In genomic region chr3:124701687-124702086, GRCh38 we compare ENCODE assay signal across 14 cellular contexts. TPM values are rescaled to one million over a fixed set of nuclear protein-coding genes. Genes with fewer than 3 reads are reported as not detected.
DNase-seq lines count a peak whose midpoint lies in the region; ATAC-seq and TF ChIP-seq lines count a peak whose summit lies in the region.
"Had no signal": no experiment of that assay in that cellular context is flagged by ENCODE, and none has a peak within 500 bp of the region (broad histone marks: within the 10 kb centered on the region; RNA-seq: fewer than 3 reads in every experiment).

No MANE protein-coding gene starts in this region.

- CTCF ChIA-PET in activated CD4-positive, alpha-beta memory T cell treated with anti-CD3 and anti-CD28 coated beads, Interleukin-2, amount 10 ng/mL, durations not matched to agents 7 days and 5 days (lab: Charles Lee): interaction anchor here (1.6 kb wide), 1 partner anchor 13 kb away, joined by 8 read pairs; no protein-coding TSS in a partner anchor

- H3K36me3 Mint-ChIP-seq in GM23338 (ENCODE audit: low read depth): no peaks in the 10 kb centered on the region
- no peaks in the 10 kb centered on the region for H3K36me3 Mint-ChIP-seq in activated CD4-positive, alpha-beta memory T cell treated with anti-CD3 and anti-CD28 coated beads, Interleukin-2, amount 10 ng/mL, durations not matched to agents 7 days and 5 days (ENCODE audit: low read depth)
- H3K36me3 Mint-ChIP-seq: naive B cell had no signal

- no peak for TF ChIP-seq CTCF in GM23338 (conservative IDR thresholded peaks at IDR 0.05; ENCODE audit: low read depth in 2 of 2)

- POLR2A ChIA-PET in activated CD4-positive, alpha-beta memory T cell treated with anti-CD3 and anti-CD28 coated beads, Interleukin-2, amount 10 ng/mL, durations not matched to agents 7 days and 5 days (lab: Charles Lee): interaction anchor here (0.7 to 1.5 kb wide), 2 partner anchors 29 to 1658 kb away, joined by 3 read pairs; partner anchors contain the start of gene UMPS

- H3K4me3 Mint-ChIP-seq in GM23338: no peak overlapping the region
- no peak overlapping the region for H3K4me3 Mint-ChIP-seq in activated CD4-positive, alpha-beta memory T cell treated with anti-CD3 and anti-CD28 coated beads, Interleukin-2, amount 10 ng/mL, durations not matched to agents 7 days and 5 days
- H3K4me3 Mint-ChIP-seq: activated naive CD4-positive, alpha-beta T cell treated with anti-CD3 and anti-CD28 coated beads, Interleukin-2, amount 50 U/mL, for 24 hours; naive B cell had no signal

- in situ Hi-C loops in KBM-7 (cut with MboI; ENCODE audit: low pct_unique_long_range_greater_than_20kb, low sequenced_read_pairs): no loop called here

- H3K27me3 ChIP-seq in SJSA1 (replicated peaks) (no peaks in the 10 kb centered on the region), GM23338 (ENCODE audit: insufficient read depth) (no peaks in the 10 kb centered on the region)

- H3K36me3 ChIP-seq in SJSA1 (no peaks in the 10 kb centered on the region), GM23338 (ENCODE audit: insufficient read depth) (no peaks in the 10 kb centered on the region)

- H3K4me1 Mint-ChIP-seq in GM23338: peaks cover 13% of the 10 kb centered on the region
- peaks cover 1% of the 10 kb centered on the region for H3K4me1 Mint-ChIP-seq in activated CD4-positive, alpha-beta memory T cell treated with anti-CD3 and anti-CD28 coated beads, Interleukin-2, amount 10 ng/mL, durations not matched to agents 7 days and 5 days
- H3K4me1 Mint-ChIP-seq: activated naive CD4-positive, alpha-beta T cell treated with anti-CD3 and anti-CD28 coated beads, Interleukin-2, amount 50 U/mL, for 24 hours; naive B cell had no signal

- no peaks in the 10 kb centered on the region for H3K9me2 ChIP-seq in GM23338 (ENCODE audit: insufficient read depth)

- peaks cover 6% of the 10 kb centered on the region for H3K27me3 Mint-ChIP-seq in GM23338 (ENCODE audit: insufficient read depth, low read depth, poor library complexity)
- H3K27me3 Mint-ChIP-seq in activated CD4-positive, alpha-beta memory T cell treated with anti-CD3 and anti-CD28 coated beads, Interleukin-2, amount 10 ng/mL, durations not matched to agents 7 days and 5 days: peaks cover 19% of the 10 kb centered on the region

- no peak overlapping the region for H3K27ac Mint-ChIP-seq in GM23338
- no peak overlapping the region for H3K27ac Mint-ChIP-seq in activated CD4-positive, alpha-beta memory T cell treated with anti-CD3 and anti-CD28 coated beads, Interleukin-2, amount 10 ng/mL, durations not matched to agents 7 days and 5 days
- H3K27ac Mint-ChIP-seq: activated naive CD4-positive, alpha-beta T cell treated with anti-CD3 and anti-CD28 coated beads, Interleukin-2, amount 50 U/mL, for 24 hours; naive B cell had no signal

- H3K4me1 ChIP-seq in SJSA1 (replicated peaks): peaks cover 26% of the 10 kb centered on the region
- peaks cover 9% of the 10 kb centered on the region; the same call in 1 of the 2 replicates for H3K4me1 ChIP-seq in GM23338 (ENCODE audit: insufficient read depth)

- peak overlapping the region; percentile 87 for H3K27ac ChIP-seq in SJSA1
- H3K27ac ChIP-seq in GM23338 (ENCODE audit: low read depth): no peak overlapping the region
- H3K27ac ChIP-seq: C4-2B had no signal

- peak overlapping the region; percentile 30 for H3K4me3 ChIP-seq in SJSA1
- no peak overlapping the region for H3K4me3 ChIP-seq in GM23338

- no peak overlapping the region; the same call in 1 of the 2 replicates for H2AFZ ChIP-seq in GM23338

- no peak overlapping the region for H3K4me2 ChIP-seq in GM23338

- ATAC-seq in GM23338: no peak

- no peaks in the 10 kb centered on the region for H3F3A ChIP-seq in GM23338 (replicated peaks; ENCODE audit: low read depth)

- H3K9me3 Mint-ChIP-seq in GM23338: no peaks in the 10 kb centered on the region
- H3K9me3 Mint-ChIP-seq in activated CD4-positive, alpha-beta memory T cell treated with anti-CD3 and anti-CD28 coated beads, Interleukin-2, amount 10 ng/mL, durations not matched to agents 7 days and 5 days: no peaks in the 10 kb centered on the region
- H3K9me3 Mint-ChIP-seq: activated naive CD4-positive, alpha-beta T cell treated with anti-CD3 and anti-CD28 coated beads, Interleukin-2, amount 50 U/mL, for 24 hours had no signal

- peak; percentile 63 for DNase-seq in AG20443 (ENCODE audit: low spot score)
- DNase-seq in SJSA1 (ENCODE audit: low read depth in 1 of 2, low spot score in 2 of 2): peak in 1 of 2 experiments; percentile 81
- peak; percentile 36 for DNase-seq in fibroblast of gingiva (ENCODE audit: low read depth)
- DNase-seq in non-pigmented ciliary epithelial cell (ENCODE audit: low read depth): peak; percentile 40
- DNase-seq in GM23338 (ENCODE audit: low spot score): no peak
- no peak for DNase-seq in activated CD4-positive, alpha-beta memory T cell treated with anti-CD3 and anti-CD28 coated beads, Interleukin-2, amount 10 ng/mL, durations not matched to agents 7 days and 5 days
- DNase-seq in NCI-H1105 (lab: John Stamatoyannopoulos, UW): no peak
- no peak for DNase-seq in KBM-7
- DNase-seq: cortex of kidney; naive B cell; NCI-H2171; stimulated activated naive CD4-positive, alpha-beta T cell had no signal

- H3K79me2 ChIP-seq in GM23338 (replicated peaks; ENCODE audit: insufficient read depth): no peaks in the 10 kb centered on the region

- no peaks in the 10 kb centered on the region for H4K20me1 ChIP-seq in GM23338 (replicated peaks; ENCODE audit: insufficient read depth)

- H3K9me3 ChIP-seq in SJSA1 (replicated peaks): no peaks in the 10 kb centered on the region

TF ChIP-seq in GM23338, 12 proteins besides CTCF, POLR2A, EP300 and RAD21 (continues in another document):
- no peak for TF ChIP-seq ETS1 (IDR thresholded peaks at IDR 0.05)
- TF ChIP-seq EZH2 (IDR thresholded peaks at IDR 0.05; ENCODE audit: low read depth, unreplicated experiment): no peak
- TF ChIP-seq CREB1 (CRISPR knock-in tag; IDR thresholded peaks at IDR 0.05; ENCODE audit: low read depth): no peak
- TF ChIP-seq JUNB (IDR thresholded peaks at IDR 0.05; ENCODE audit: unreplicated experiment): no peak
- TF ChIP-seq, protein P1, sequence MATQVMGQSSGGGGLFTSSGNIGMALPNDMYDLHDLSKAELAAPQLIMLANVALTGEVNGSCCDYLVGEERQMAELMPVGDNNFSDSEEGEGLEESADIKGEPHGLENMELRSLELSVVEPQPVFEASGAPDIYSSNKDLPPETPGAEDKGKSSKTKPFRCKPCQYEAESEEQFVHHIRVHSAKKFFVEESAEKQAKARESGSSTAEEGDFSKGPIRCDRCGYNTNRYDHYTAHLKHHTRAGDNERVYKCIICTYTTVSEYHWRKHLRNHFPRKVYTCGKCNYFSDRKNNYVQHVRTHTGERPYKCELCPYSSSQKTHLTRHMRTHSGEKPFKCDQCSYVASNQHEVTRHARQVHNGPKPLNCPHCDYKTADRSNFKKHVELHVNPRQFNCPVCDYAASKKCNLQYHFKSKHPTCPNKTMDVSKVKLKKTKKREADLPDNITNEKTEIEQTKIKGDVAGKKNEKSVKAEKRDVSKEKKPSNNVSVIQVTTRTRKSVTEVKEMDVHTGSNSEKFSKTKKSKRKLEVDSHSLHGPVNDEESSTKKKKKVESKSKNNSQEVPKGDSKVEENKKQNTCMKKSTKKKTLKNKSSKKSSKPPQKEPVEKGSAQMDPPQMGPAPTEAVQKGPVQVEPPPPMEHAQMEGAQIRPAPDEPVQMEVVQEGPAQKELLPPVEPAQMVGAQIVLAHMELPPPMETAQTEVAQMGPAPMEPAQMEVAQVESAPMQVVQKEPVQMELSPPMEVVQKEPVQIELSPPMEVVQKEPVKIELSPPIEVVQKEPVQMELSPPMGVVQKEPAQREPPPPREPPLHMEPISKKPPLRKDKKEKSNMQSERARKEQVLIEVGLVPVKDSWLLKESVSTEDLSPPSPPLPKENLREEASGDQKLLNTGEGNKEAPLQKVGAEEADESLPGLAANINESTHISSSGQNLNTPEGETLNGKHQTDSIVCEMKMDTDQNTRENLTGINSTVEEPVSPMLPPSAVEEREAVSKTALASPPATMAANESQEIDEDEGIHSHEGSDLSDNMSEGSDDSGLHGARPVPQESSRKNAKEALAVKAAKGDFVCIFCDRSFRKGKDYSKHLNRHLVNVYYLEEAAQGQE (IDR thresholded peaks at IDR 0.05; ENCODE audit: unreplicated experiment): no peak

RNA-seq across cellular contexts. Expression of gene UMPS, which starts 28.6 kb away (rescaled TPM):
- 31.8 and 42.2 TPM in 2 replicates for total RNA-seq in SJSA1 (2014; rRNA removed; shearing (Covaris generic))
- 48.8 and 50.9 TPM in 2 replicates for total RNA-seq in GM23338 (2014; rRNA removed; shearing (Covaris generic))
- 40.2 and 44.1 TPM in 2 replicates for polyA plus RNA-seq in GM23338 (2016; fragmentation: Nextera tagmentation; extraction: Ambion mirVana)
- total RNA-seq in activated CD4-positive, alpha-beta memory T cell treated with anti-CD3 and anti-CD28 coated beads, Interleukin-2, amount 10 ng/mL, durations not matched to agents 7 days and 5 days: 10 to 100 TPM; 23.3 to 26.3 TPM

Comparison
In these comparisons a context has a peak if more than half of its experiments do, and no peak if none do; other contexts are left out.
1. DNase-seq: peak in AG20443 (single experiment), fibroblast of gingiva (single experiment) and non-pigmented ciliary epithelial cell (single experiment); none in GM23338 (single experiment), activated CD4-positive, alpha-beta memory T cell treated with anti-CD3 and anti-CD28 coated beads, Interleukin-2, amount 10 ng/mL, durations not matched to agents 7 days and 5 days (single experiment), NCI-H1105 (single experiment) and KBM-7 (single experiment).